Comparison of ENCODE assay signal across 8 cellular contexts in genomic region chr3:141192345-141192744, GRCh38. TPM values are rescaled to one million over a fixed set of nuclear protein-coding genes. Genes with fewer than 3 reads are reported as not detected.
DNase-seq lines count a peak whose midpoint lies in the region; ATAC-seq and TF ChIP-seq lines count a peak whose summit lies in the region.

No MANE protein-coding gene starts in this region.

- peak; percentile 92 to 99 (median 99) for TF ChIP-seq CTCF in HCT116 (IDR thresholded peaks at IDR 0.05 in 2 of 3, conservative IDR thresholded peaks at IDR 0.05 in 1 of 3; ENCODE audit: borderline replicate concordance in 1 of 3, insufficient read depth in 1 of 3, low read depth in 2 of 3, low read length in 2 of 3)

- BruUV-seq in HCT116 (replicated peaks; lab: Mats Ljungman, UMichigan) = no TSS peak

- no peak overlapping the region for H4K91ac ChIP-seq in neuronal stem cell (ENCODE audit: low read depth, low read length, poor library complexity)

- H2BK120ac ChIP-seq in neuronal stem cell (ENCODE audit: low read depth, low read length) = no peak overlapping the region

- no peak overlapping the region for H2AK5ac ChIP-seq in neuronal stem cell (ENCODE audit: low read depth, low read length)

- no peak overlapping the region for H3K18ac ChIP-seq in neuronal stem cell (ENCODE audit: low read length)

- no peak for TF ChIP-seq POLR2A in HCT116 (IDR thresholded peaks at IDR 0.05; ENCODE audit: borderline replicate concordance, extremely low read depth, insufficient read depth, insufficient read length)

- H4K8ac ChIP-seq in neuronal stem cell (ENCODE audit: low read depth, low read length) = no peak overlapping the region

- H3K9me3 ChIP-seq in HCT116 (ENCODE audit: control insufficient read depth in 1 of 2, insufficient read depth in 1 of 2, low read depth in 1 of 2, low read length in 2 of 2) = no peaks in the 10 kb centered on the region
- no peaks in the 10 kb centered on the region for H3K9me3 ChIP-seq in MG63
- H3K9me3 ChIP-seq in neuronal stem cell (replicated peaks in 1 of 2; ENCODE audit: control insufficient read depth in 2 of 2, insufficient read depth in 1 of 2, low read depth in 1 of 2, low read length in 2 of 2) = peaks cover 0 to 19% of the 10 kb centered on the region in 2 donors

- no peak overlapping the region for H3K14ac ChIP-seq in neuronal stem cell (ENCODE audit: low read length)

- H3K36me3 ChIP-seq in HCT116 (ENCODE audit: control insufficient read depth in 1 of 2, insufficient read depth in 2 of 2, low read length in 2 of 2) = no peaks in the 10 kb centered on the region
- H3K36me3 ChIP-seq in MG63 = no peaks in the 10 kb centered on the region
- H3K36me3 ChIP-seq in neuronal stem cell (replicated peaks in 1 of 2; ENCODE audit: control insufficient read depth in 2 of 2, insufficient read depth in 2 of 2, low read length in 2 of 2) = no peaks in the 10 kb centered on the region

- H2BK12ac ChIP-seq in neuronal stem cell (ENCODE audit: low read length) = no peak overlapping the region

- DNase-seq in GM03348 (ENCODE audit: low spot score) = peak; percentile 93
- peak; percentile 89 for DNase-seq in HCT116 (ENCODE audit: low read depth, low spot score)
- DNase-seq in MG63 = peak; percentile 91
- peak; percentile 90 for DNase-seq in RPMI7951 (ENCODE audit: low read depth)
- peak; percentile 88 for DNase-seq in activated T-helper 1 cell treated with Interleukin-2 at 50 U/mL for 16 hours (ENCODE audit: low read depth)
- DNase-seq in fibroblast of peridontal ligament (ENCODE audit: extremely low read depth) = peak; percentile 94
- peak; percentile 96 for DNase-seq in neuronal stem cell (ENCODE audit: low spot score)
- peak; percentile 99 for DNase-seq in superior temporal gyrus (ENCODE audit: extremely low spot score)

- peak; percentile 98 for ATAC-seq in HCT116

- H2AFZ ChIP-seq in HCT116 (ENCODE audit: low read depth, low read length, poor library complexity, severe bottlenecking) = peak overlapping the region; percentile 28
- no peak overlapping the region for H2AFZ ChIP-seq in neuronal stem cell (ENCODE audit: low read length)

- no peaks in the 10 kb centered on the region for H3K9me2 ChIP-seq in HCT116 (ENCODE audit: insufficient read depth)

- intact Hi-C loops in HCT116 (cut with micrococcal nuclease) = loop anchor here (1.0 to 5.0 kb wide), 5 partner anchors 181 to 1065 kb away; no protein-coding TSS in a partner anchor

- WGBS in neuronal stem cell (ENCODE audit: extremely low coverage in 2 of 2, insufficient read length in 2 of 2, insufficient replicate concordance in 1 of 2), 2 donors = no CpG with 5 or more reads among the region's 11 CpGs

- no peaks in the 10 kb centered on the region for H3K79me2 ChIP-seq in HCT116 (ENCODE audit: insufficient read depth, low read length)

- POLR2A ChIA-PET in HCT116 (lab: Charles Lee) = no interaction called here

- H3K4me1 ChIP-seq in HCT116 (ENCODE audit: control insufficient read depth in 1 of 2, insufficient read depth in 2 of 2, low read length in 2 of 2) (no peaks in the 10 kb centered on the region), neuronal stem cell (ENCODE audit: control insufficient read depth in 2 of 2, insufficient read depth in 1 of 2, low read depth in 1 of 2, low read length in 2 of 2) (no peaks in the 10 kb centered on the region)

- H3K4me3 ChIP-seq in HCT116 (replicated peaks in 1 of 2; ENCODE audit: low read depth in 1 of 2, low read length in 2 of 2) (no peak overlapping the region), MG63 (no peak overlapping the region), neuronal stem cell (ENCODE audit: low read length in 2 of 2) (no peak overlapping the region)

- no peaks in the 10 kb centered on the region for H4K20me1 ChIP-seq in HCT116 (ENCODE audit: insufficient read depth)

- peaks cover 19% of the 10 kb centered on the region; the same call in 1 of the 2 replicates for H3K27me3 ChIP-seq in HCT116 (ENCODE audit: insufficient read depth, low read length)
- H3K27me3 ChIP-seq in MG63 = peaks cover 23% of the 10 kb centered on the region
- H3K27me3 ChIP-seq in neuronal stem cell (ENCODE audit: control insufficient read depth in 3 of 3, insufficient read depth in 3 of 3, low read depth in 1 of 3, low read length in 3 of 3) = no peaks in the 10 kb centered on the region

- peak; percentile 97 for TF ChIP-seq RAD21 in HCT116 (IDR thresholded peaks at IDR 0.05; ENCODE audit: low read depth)

- H3K79me1 ChIP-seq in neuronal stem cell (ENCODE audit: low read depth, low read length) = no peaks in the 10 kb centered on the region

- no peak overlapping the region for H2BK15ac ChIP-seq in neuronal stem cell (ENCODE audit: low read length)

- H3K27ac ChIP-seq in HCT116 (ENCODE audit: low read depth, low read length) = no peak overlapping the region
- no peak overlapping the region for H3K27ac ChIP-seq in neuronal stem cell (replicated peaks; ENCODE audit: low read length)

- H3K4ac ChIP-seq in neuronal stem cell (ENCODE audit: low read length) = no peak overlapping the region

- no peak overlapping the region for H3K23ac ChIP-seq in neuronal stem cell (ENCODE audit: low read depth, low read length, poor library complexity)

- CTCF ChIA-PET in HCT116 (lab: Charles Lee) = interaction anchor here (0.6 to 3.3 kb wide), 8 partner anchors 9 to 294 kb away, joined by 3 to 38 read pairs (median 3); partner anchors contain the start of gene PXYLP1

- H3K4me2 ChIP-seq in HCT116 (ENCODE audit: low read length) = peak overlapping the region; percentile 38
- no peak overlapping the region for H3K4me2 ChIP-seq in neuronal stem cell (ENCODE audit: insufficient read depth, low read length, poor library complexity, severe bottlenecking)

- RAD21 ChIA-PET in HCT116 (lab: Charles Lee; ENCODE audit: low non-redundant PET in 1 of 2, low total read pairs in 2 of 2, uncharacterized antibody in 2 of 2, unreplicated experiment in 2 of 2) = interaction anchor here (1.2 to 1.3 kb wide), 2 partner anchors 192 kb away, joined by 4 to 5 read pairs; no protein-coding TSS in a partner anchor

- H2BK5ac ChIP-seq in neuronal stem cell (ENCODE audit: low read length) = no peak overlapping the region

- H3K9ac ChIP-seq in HCT116 (ENCODE audit: low read length) = no peak overlapping the region
- H3K9ac ChIP-seq in neuronal stem cell (ENCODE audit: low read depth, low read length, poor library complexity) = no peak overlapping the region

TF ChIP-seq in HCT116, 20 proteins besides CTCF, POLR2A, EP300 and RAD21 (continues in another document):
- TF ChIP-seq ZFX (IDR thresholded peaks at IDR 0.05) (no peak), ATF3 (IDR thresholded peaks at IDR 0.05) (no peak), SP1 (IDR thresholded peaks at IDR 0.05; ENCODE audit: low read depth) (no peak), SIN3A (IDR thresholded peaks at IDR 0.05; ENCODE audit: low read depth) (no peak), ZBTB33 (IDR thresholded peaks at IDR 0.05; ENCODE audit: extremely low read depth, insufficient replicate concordance, low read length) (no peak), POLR2AphosphoS5 (IDR thresholded peaks at IDR 0.05; ENCODE audit: low read depth, low read length) (no peak), EZH2 (IDR thresholded peaks at IDR 0.05) (no peak), EGR1 (IDR thresholded peaks at IDR 0.05; ENCODE audit: low read depth) (no peak), ZNF274 (IDR thresholded peaks at IDR 0.05; ENCODE audit: low read depth, low read length) (no peak), ELF1 (IDR thresholded peaks at IDR 0.05; ENCODE audit: borderline replicate concordance, low read depth) (no peak), CBX3 (IDR thresholded peaks at IDR 0.05; ENCODE audit: low read depth) (peak; percentile 60; the same call in 1 of the 2 replicates)

RNA-seq across cellular contexts. Expression of gene PXYLP1, which starts 39.3 kb away (rescaled TPM):
- 15.3 TPM for total RNA-seq in HCT116 (2021; ENCODE audit: unreplicated experiment)
- 5.9 and 8.3 TPM in 2 replicates for polyA plus RNA-seq in HCT116 (2012)
- 39.1 and 40.5 TPM in 2 replicates for total RNA-seq in MG63 (2014; rRNA removed; shearing (Covaris generic); ENCODE audit: low replicate concordance)
- total RNA-seq in RPMI7951 (2014; rRNA removed; shearing (Covaris generic)) = 13.8 and 18.7 TPM in 2 replicates
- 23.5 TPM for polyA plus RNA-seq in neuronal stem cell (2013, experiment 1 of 2)
- polyA plus RNA-seq in neuronal stem cell (2013, experiment 2 of 2) = 23.1 TPM
